ENCODE assay signal across 8 cellular contexts in genomic region chr19:6481541-6482342, GRCh38. TPM values are rescaled to one million over a fixed set of nuclear protein-coding genes. Genes with fewer than 3 reads are reported as not detected.
DNase-seq lines count a peak whose midpoint lies in the region; ATAC-seq, FAIRE-seq and TF ChIP-seq lines count a peak whose summit lies in the region.

Gene DENND1C (minus strand): TSS chr19:6481787. CDS start chr19:6481695, 92 bp downstream.

- H3K4me1 ChIP-seq in HEK293 (ENCODE audit: control insufficient read depth, insufficient read depth, low read length), result no peaks in the 10 kb centered on the region

- no peaks in the 10 kb centered on the region for H3K9me3 ChIP-seq in HEK293 (ENCODE audit: control insufficient read depth, insufficient read depth, low read depth, low read length)

- peak; percentile 59; the same call in 1 of the 2 replicates for TF ChIP-seq POLR2A in Raji (IDR thresholded peaks at IDR 0.05; ENCODE audit: insufficient read depth, low read depth, low read length)

- POLR2A ChIA-PET in HEK293 (lab: Yijun Ruan, JAX), result interaction anchor here (0.6 kb wide), 1 partner anchor 170 kb away, joined by 3 read pairs; no protein-coding TSS in a partner anchor

- intact Hi-C loops in left ventricle myocardium superior (cut with micrococcal nuclease), result no loop called here

- no peak within 1 kb of the TSS for H3K27ac ChIP-seq in HEK293 (ENCODE audit: extremely low read depth, low read depth, low read length)

- no peak for FAIRE-seq in D721Med (lab: Jason Lieb, UNC)

- H3K36me3 ChIP-seq in HEK293 (ENCODE audit: control insufficient read depth in 2 of 2, insufficient read depth in 1 of 2, low read length in 2 of 2), result no peaks in the 10 kb centered on the region

- ATAC-seq in left ventricle myocardium superior, result peak; percentile 60

- DNase-seq in D721Med (ENCODE audit: insufficient read length, low spot score), result no peak
- peak; percentile 70 for DNase-seq in activated naive CD4-positive, alpha-beta T cell treated with Interleukin-2 at 50 U/mL for 16 hours
- DNase-seq in left ventricle myocardium superior, result peak; percentile 56
- DNase-seq in stimulated activated CD4-positive, alpha-beta T cell treated with anti-CD3 and anti-CD28 coated beads, Interleukin-2, amount 100 ng/mL, for 4 hours (ENCODE audit: low read depth), result peak; percentile 46
- DNase-seq in SW 1271 (lab: John Stamatoyannopoulos, UW), result no peak
- DNase-seq in NCI-H774 (lab: John Stamatoyannopoulos, UW), result no peak

- TF ChIP-seq CTCF in D721Med (IDR thresholded peaks at IDR 0.05; ENCODE audit: insufficient read depth, missing control alignments), result peak; percentile 35
- peak; percentile 79 for TF ChIP-seq CTCF in HEK293 (tag by site-specific recombination; IDR thresholded peaks at IDR 0.05)

- CTCF ChIA-PET in HEK293 (lab: Yijun Ruan, JAX), result interaction anchor here (0.6 to 2.0 kb wide), 11 partner anchors 9 to 299 kb away, joined by 3 to 8 read pairs (median 3); partner anchors contain the start of genes ALKBH7, CLPP and CRB3

- no peak within 1 kb of the TSS for H3K4me3 ChIP-seq in HEK293 (ENCODE audit: low read depth, low read length)

TF ChIP-seq in HEK293, 187 proteins besides CTCF, POLR2A, EP300 and RAD21:
- TF ChIP-seq ZNF311 (tag by site-specific recombination; IDR thresholded peaks at IDR 0.05; ENCODE audit: borderline replicate concordance), result no peak
- no peak for TF ChIP-seq IKZF3 (tag by site-specific recombination; IDR thresholded peaks at IDR 0.05)
- TF ChIP-seq ZNF280C (tag by site-specific recombination; IDR thresholded peaks at IDR 0.05), result no peak
- no peak for TF ChIP-seq SP7 (tag by site-specific recombination; IDR thresholded peaks at IDR 0.05)
- TF ChIP-seq ZNF335 (tag by site-specific recombination; conservative IDR thresholded peaks at IDR 0.05), result peak; percentile 34
- TF ChIP-seq ZNF629 (tag by site-specific recombination; IDR thresholded peaks at IDR 0.05), result no peak
- TF ChIP-seq, protein P1, sequence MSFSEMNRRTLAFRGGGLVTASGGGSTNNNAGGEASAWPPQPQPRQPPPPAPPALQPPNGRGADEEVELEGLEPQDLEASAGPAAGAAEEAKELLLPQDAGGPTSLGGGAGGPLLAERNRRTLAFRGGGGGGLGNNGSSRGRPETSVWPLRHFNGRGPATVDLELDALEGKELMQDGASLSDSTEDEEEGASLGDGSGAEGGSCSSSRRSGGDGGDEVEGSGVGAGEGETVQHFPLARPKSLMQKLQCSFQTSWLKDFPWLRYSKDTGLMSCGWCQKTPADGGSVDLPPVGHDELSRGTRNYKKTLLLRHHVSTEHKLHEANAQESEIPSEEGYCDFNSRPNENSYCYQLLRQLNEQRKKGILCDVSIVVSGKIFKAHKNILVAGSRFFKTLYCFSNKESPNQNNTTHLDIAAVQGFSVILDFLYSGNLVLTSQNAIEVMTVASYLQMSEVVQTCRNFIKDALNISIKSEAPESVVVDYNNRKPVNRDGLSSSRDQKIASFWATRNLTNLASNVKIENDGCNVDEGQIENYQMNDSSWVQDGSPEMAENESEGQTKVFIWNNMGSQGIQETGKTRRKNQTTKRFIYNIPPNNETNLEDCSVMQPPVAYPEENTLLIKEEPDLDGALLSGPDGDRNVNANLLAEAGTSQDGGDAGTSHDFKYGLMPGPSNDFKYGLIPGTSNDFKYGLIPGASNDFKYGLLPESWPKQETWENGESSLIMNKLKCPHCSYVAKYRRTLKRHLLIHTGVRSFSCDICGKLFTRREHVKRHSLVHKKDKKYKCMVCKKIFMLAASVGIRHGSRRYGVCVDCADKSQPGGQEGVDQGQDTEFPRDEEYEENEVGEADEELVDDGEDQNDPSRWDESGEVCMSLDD (tag by site-specific recombination; IDR thresholded peaks at IDR 0.05), result no peak
- no peak for TF ChIP-seq ZNF394 (tag by site-specific recombination; IDR thresholded peaks at IDR 0.05; ENCODE audit: borderline replicate concordance)
- no peak for TF ChIP-seq MYNN (tag by site-specific recombination; IDR thresholded peaks at IDR 0.05; ENCODE audit: borderline replicate concordance)
- TF ChIP-seq ZFP41 (tag by site-specific recombination; IDR thresholded peaks at IDR 0.05; ENCODE audit: borderline replicate concordance), result no peak
- TF ChIP-seq, protein P2, sequence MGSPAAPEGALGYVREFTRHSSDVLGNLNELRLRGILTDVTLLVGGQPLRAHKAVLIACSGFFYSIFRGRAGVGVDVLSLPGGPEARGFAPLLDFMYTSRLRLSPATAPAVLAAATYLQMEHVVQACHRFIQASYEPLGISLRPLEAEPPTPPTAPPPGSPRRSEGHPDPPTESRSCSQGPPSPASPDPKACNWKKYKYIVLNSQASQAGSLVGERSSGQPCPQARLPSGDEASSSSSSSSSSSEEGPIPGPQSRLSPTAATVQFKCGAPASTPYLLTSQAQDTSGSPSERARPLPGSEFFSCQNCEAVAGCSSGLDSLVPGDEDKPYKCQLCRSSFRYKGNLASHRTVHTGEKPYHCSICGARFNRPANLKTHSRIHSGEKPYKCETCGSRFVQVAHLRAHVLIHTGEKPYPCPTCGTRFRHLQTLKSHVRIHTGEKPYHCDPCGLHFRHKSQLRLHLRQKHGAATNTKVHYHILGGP (tag by site-specific recombination; IDR thresholded peaks at IDR 0.05), result no peak
- peak; percentile 64 for TF ChIP-seq ZIC2 (tag by site-specific recombination; IDR thresholded peaks at IDR 0.05)
- TF ChIP-seq ZNF654 (tag by site-specific recombination; IDR thresholded peaks at IDR 0.05; ENCODE audit: low read depth), result 0 out of 2 replicates have a peak, but pooled peaks have one; percentile 10
- TF ChIP-seq SCRT2 (tag by site-specific recombination; IDR thresholded peaks at IDR 0.05), result no peak

RNA-seq across cellular contexts. Expression of gene DENND1C, which starts in this region (rescaled TPM):
- total RNA-seq in left ventricle myocardium superior, result 0.87 TPM

Comparison
In these comparisons a context has a peak if more than half of its experiments do, and no peak if none do; other contexts are left out.
1. Peak in DNase-seq and ATAC-seq in left ventricle myocardium superior; RNA of the gene not detected or under 1 TPM.
2. DNase-seq: peak in activated naive CD4-positive, alpha-beta T cell treated with Interleukin-2 at 50 U/mL for 16 hours (single experiment) and stimulated activated CD4-positive, alpha-beta T cell treated with anti-CD3 and anti-CD28 coated beads, Interleukin-2, amount 100 ng/mL, for 4 hours (single experiment); none in D721Med (single experiment), SW 1271 (0 of 2) and NCI-H774 (single experiment).